In the genomic region with DNA sequence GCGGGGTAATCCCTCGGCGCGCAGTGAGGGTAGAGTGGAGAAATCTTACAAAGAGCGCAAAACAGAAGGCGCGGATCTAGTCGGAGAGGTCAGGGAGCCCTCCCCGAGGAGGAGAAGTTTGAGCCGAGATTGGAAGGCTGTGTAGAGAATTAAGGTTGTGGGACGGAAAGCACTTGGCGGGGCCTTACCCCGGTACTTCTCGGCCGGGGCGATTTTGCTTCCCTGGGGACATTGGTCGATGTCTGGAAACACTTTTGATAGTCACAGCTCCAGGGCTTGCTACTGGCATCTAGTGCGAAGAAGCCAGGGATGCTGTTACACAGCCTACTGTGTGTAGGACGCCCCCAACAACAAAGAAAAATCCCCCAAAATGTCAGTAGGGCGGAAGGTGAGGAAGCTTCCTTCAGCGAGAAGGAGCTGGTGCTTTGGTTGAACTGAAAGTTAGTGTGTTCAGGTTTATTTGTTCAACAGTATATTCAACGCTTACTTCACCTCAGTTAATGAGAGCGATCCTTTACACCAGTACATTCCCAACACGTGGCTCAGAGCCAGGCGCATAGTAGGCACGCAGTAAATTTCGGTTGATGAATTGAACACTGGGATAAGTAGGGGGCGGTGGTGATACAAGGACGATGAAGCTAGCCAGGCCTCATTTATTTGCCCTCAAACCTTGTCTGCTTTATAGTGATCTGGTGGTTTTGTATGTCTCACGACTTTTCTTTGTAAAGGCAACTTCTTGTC, we compare ENCODE assay signal across 9 cellular contexts. TPM values are rescaled to one million over a fixed set of nuclear protein-coding genes. Genes with fewer than 3 reads are reported as not detected.
DNase-seq lines count a peak whose midpoint lies in the region; ATAC-seq, FAIRE-seq and TF ChIP-seq lines count a peak whose summit lies in the region.
"Had no signal": no experiment of that assay in that cellular context is flagged by ENCODE, and none has a peak within 500 bp of the region (broad histone marks: within the 10 kb centered on the region; RNA-seq: fewer than 3 reads in every experiment).

No MANE protein-coding gene starts in this region.

- intact Hi-C loops in K562 (cut with micrococcal nuclease) = loop anchor here (2.0 to 5.0 kb wide), 3 partner anchors 66 to 373 kb away; partner anchors contain the start of genes C1orf232, PDIK1L and ZNF593

- POLR2A ChIA-PET in CD8-positive, alpha-beta memory T cell (lab: Charles Lee) = interaction anchor here (0.6 to 1.5 kb wide), 9 partner anchors 8 to 448 kb away, joined by 3 to 15 read pairs (median 3); partner anchors contain the start of genes DHDDS and PDIK1L
- POLR2A ChIA-PET in K562 (lab: Yijun Ruan, JAX) = interaction anchor here (0.6 to 6.3 kb wide), 19 partner anchors 13 to 202 kb away, joined by 3 to 53 read pairs (median 5); partner anchors contain the start of genes SH3BGRL3 and ZNF593

- peak in 2 of 5 donors; percentile 11 to 35 for DNase-seq in CD8-positive, alpha-beta memory T cell
- DNase-seq in GM20000 (ENCODE audit: low spot score) (peak; percentile 32), NCI-H345 treated with DMSO at 0.1 percent for 48 hours (lab: John Stamatoyannopoulos, UW; ENCODE audit: unreplicated experiment) (peak; percentile 10), K562 (ENCODE audit: extremely low read depth in 1 of 4, low spot score in 3 of 4) (peak; percentile 52 to 79 (median 54)), kidney epithelial cell (ENCODE audit: low read depth) (no peak), NCI-H774 (lab: John Stamatoyannopoulos, UW) (no peak), ecto neural progenitor cell (ENCODE audit: low spot score) (no peak)
- no peak for DNase-seq in stimulated activated naive B cell treated with anti-CD40 and anti-IgM and Interleukin-4, amounts not matched to agents 10 μg/mL and 1 μg/mL and 100 μg/mL, for 72 hours

- peak overlapping the region; percentile 95 to 99 (median 97) for H3K4me3 Mint-ChIP-seq in CD8-positive, alpha-beta memory T cell
- H3K4me3 Mint-ChIP-seq in stimulated activated naive B cell treated with anti-CD40 and anti-IgM and Interleukin-4, amounts not matched to agents 10 μg/mL and 1 μg/mL and 100 μg/mL, for 72 hours = peak overlapping the region; percentile 91 to 99

- TF ChIP-seq RAD21 in K562 (CRISPR knock-in tag; conservative IDR thresholded peaks at IDR 0.05 in 1 of 2, IDR thresholded peaks at IDR 0.05 in 1 of 2) = peak in 1 of 2 experiments; percentile 18; a peak in 1 of 4 replicates

- peak; percentile 52 for FAIRE-seq in K562 (lab: Jason Lieb, UNC)

- H3K4me1 Mint-ChIP-seq in CD8-positive, alpha-beta memory T cell = peaks cover 29 to 38% (median 35%) of the 10 kb centered on the region in 3 donors
- peaks cover 19 to 38% of the 10 kb centered on the region in 2 donors for H3K4me1 Mint-ChIP-seq in stimulated activated naive B cell treated with anti-CD40 and anti-IgM and Interleukin-4, amounts not matched to agents 10 μg/mL and 1 μg/mL and 100 μg/mL, for 72 hours

- H3K36me3 Mint-ChIP-seq in CD8-positive, alpha-beta memory T cell = peaks cover 0 to 8% (median 0%) of the 10 kb centered on the region in 3 donors
- H3K36me3 Mint-ChIP-seq in stimulated activated naive B cell treated with anti-CD40 and anti-IgM and Interleukin-4, amounts not matched to agents 10 μg/mL and 1 μg/mL and 100 μg/mL, for 72 hours = peaks cover 8 to 11% of the 10 kb centered on the region in 2 donors

- peak overlapping the region; percentile 98 for H3K4me2 ChIP-seq in K562 (ENCODE audit: insufficient read depth, low read length)

- H3K27me3 Mint-ChIP-seq in CD8-positive, alpha-beta memory T cell = peaks cover 0 to 5% of the 10 kb centered on the region in 2 donors
- no peaks in the 10 kb centered on the region for H3K27me3 Mint-ChIP-seq in stimulated activated naive B cell treated with anti-CD40 and anti-IgM and Interleukin-4, amounts not matched to agents 10 μg/mL and 1 μg/mL and 100 μg/mL, for 72 hours

- H3K4me3 ChIP-seq in CD8-positive, alpha-beta memory T cell (ENCODE audit: low read length) = peak overlapping the region; percentile 96
- H3K4me3 ChIP-seq in K562 = peak overlapping the region; percentile 76
- H3K4me3 ChIP-seq in kidney epithelial cell (ENCODE audit: low read depth, low read length) = peak overlapping the region; percentile 95

- peaks cover 2% of the 10 kb centered on the region for H3K36me3 ChIP-seq in CD8-positive, alpha-beta memory T cell (ENCODE audit: insufficient read depth, low read length)
- peaks cover 28% of the 10 kb centered on the region for H3K36me3 ChIP-seq in K562 (ENCODE audit: control insufficient read depth, insufficient read depth, low read length)
- H3K36me3 ChIP-seq in kidney epithelial cell (ENCODE audit: control insufficient read depth, insufficient read depth, low read length) = no peaks in the 10 kb centered on the region

- H3K9ac ChIP-seq in K562 (ENCODE audit: insufficient read depth in 1 of 2, low read depth in 2 of 2, low read length in 2 of 2) = peak overlapping the region; percentile 91 to 99

- CTCF ChIA-PET in CD8-positive, alpha-beta memory T cell (lab: Charles Lee) = interaction anchor here (0.7 to 5.9 kb wide), 49 partner anchors 9 to 266 kb away, joined by 3 to 87 read pairs (median 5); partner anchors contain the start of genes C1orf232, CD52, CNKSR1 and DHDDS
- CTCF ChIA-PET in K562 (lab: Yijun Ruan, JAX; ENCODE audit: low intra/inter-chr PET ratio) = interaction anchor here (0.7 to 1.3 kb wide), 4 partner anchors 45 to 70 kb away, joined by 3 to 4 read pairs (median 3); partner anchors contain the start of gene ZNF593

- peak; percentile 22; the same call in 1 of the 2 replicates for TF ChIP-seq EP300 in K562 (IDR thresholded peaks at IDR 0.05; ENCODE audit: low read length)

- WGBS in K562 (ENCODE audit: insufficient coverage, low coverage, missing lambda C conversion rate) = 0% methylated on average over 30 of the region's 30 CpGs

- H3K4me1 ChIP-seq in CD8-positive, alpha-beta memory T cell (ENCODE audit: insufficient read depth, low read length) = peaks cover 29% of the 10 kb centered on the region
- peaks cover 12 to 22% of the 10 kb centered on the region in 2 experiments; a peak in 4 of 5 replicates for H3K4me1 ChIP-seq in K562 (replicated peaks in 1 of 2; ENCODE audit: control insufficient read depth in 2 of 2, insufficient read depth in 2 of 2, low read length in 2 of 2)

- peak overlapping the region; percentile 91 to 98 (median 96) for H3K27ac Mint-ChIP-seq in CD8-positive, alpha-beta memory T cell
- peak overlapping the region; percentile 97 for H3K27ac Mint-ChIP-seq in stimulated activated naive B cell treated with anti-CD40 and anti-IgM and Interleukin-4, amounts not matched to agents 10 μg/mL and 1 μg/mL and 100 μg/mL, for 72 hours

- H3K9me3 Mint-ChIP-seq in CD8-positive, alpha-beta memory T cell = no peaks in the 10 kb centered on the region
- no peaks in the 10 kb centered on the region for H3K9me3 Mint-ChIP-seq in stimulated activated naive B cell treated with anti-CD40 and anti-IgM and Interleukin-4, amounts not matched to agents 10 μg/mL and 1 μg/mL and 100 μg/mL, for 72 hours

- no peaks in the 10 kb centered on the region for H3K9me3 ChIP-seq in CD8-positive, alpha-beta memory T cell (ENCODE audit: low read length)
- no peaks in the 10 kb centered on the region for H3K9me3 ChIP-seq in K562 (replicated peaks; ENCODE audit: control insufficient read depth, insufficient read depth, low read depth, low read length)

- H3K9me1 ChIP-seq in K562 (ENCODE audit: control insufficient read depth, insufficient read depth, low read length) = no peaks in the 10 kb centered on the region

- in situ Hi-C loops in K562 (cut with MboI) = no loop called here

- H2AFZ ChIP-seq in K562 (ENCODE audit: low read depth, low read length) = peak overlapping the region; percentile 92

- TF ChIP-seq CTCF in GM20000 (IDR thresholded peaks at IDR 0.05; ENCODE audit: extremely low read depth, missing control alignments) (no peak), K562 (IDR thresholded peaks at IDR 0.05 in 2 of 3, conservative IDR thresholded peaks at IDR 0.05 in 1 of 3; ENCODE audit: insufficient read depth in 2 of 3, low read depth in 1 of 3, low read length in 3 of 3) (peak; percentile 21 to 45 (median 31); a peak in 3 of 6 replicates), kidney epithelial cell (IDR thresholded peaks at IDR 0.05; ENCODE audit: insufficient read depth, low read length, poor library complexity, severe bottlenecking) (peak; percentile 22)

- no TSS peak for BruUV-seq in K562 (replicated peaks; lab: Mats Ljungman, UMichigan)

- ATAC-seq in K562 = peak; percentile 37
- ATAC-seq in stimulated activated naive B cell treated with anti-CD40 and anti-IgM and Interleukin-4, amounts not matched to agents 10 μg/mL and 1 μg/mL and 100 μg/mL, for 72 hours (replicated peaks) = no peak

- H3K27ac ChIP-seq in CD8-positive, alpha-beta memory T cell (ENCODE audit: low read depth, low read length) = peak overlapping the region; percentile 89
- peak overlapping the region; percentile 89 for H3K27ac ChIP-seq in K562 (ENCODE audit: extremely low read depth, low read depth, low read length)

- TF ChIP-seq POLR2A in K562 (conservative IDR thresholded peaks at IDR 0.05) = no peak; the same call in 1 of the 2 replicates

- H3K27me3 ChIP-seq in CD8-positive, alpha-beta memory T cell (ENCODE audit: insufficient read depth, low read length, poor library complexity, severe bottlenecking) = no peaks in the 10 kb centered on the region
- H3K27me3 ChIP-seq in K562 (ENCODE audit: control insufficient read depth in 2 of 2, insufficient read depth in 2 of 2, low read length in 2 of 2) = no peaks in the 10 kb centered on the region
- no peaks in the 10 kb centered on the region for H3K27me3 ChIP-seq in kidney epithelial cell (ENCODE audit: control insufficient read depth, insufficient read depth, low read length)

- H3K79me2 ChIP-seq in K562 (ENCODE audit: control insufficient read depth, insufficient read depth, low read length) = peaks cover 62% of the 10 kb centered on the region

- peaks cover 23% of the 10 kb centered on the region; the same call in 1 of the 2 replicates for H4K20me1 ChIP-seq in K562 (replicated peaks; ENCODE audit: control insufficient read depth, insufficient read depth, low read length)

RNA-seq across cellular contexts. Expression of gene CEP85, which starts 0.8 kb away (rescaled TPM):
- 10 to 100 TPM; 28.8 to 29.7 TPM for total RNA-seq in CD8-positive, alpha-beta memory T cell
- polyA plus RNA-seq in CD8-positive, alpha-beta memory T cell = 7.7 TPM
- total RNA-seq in K562 (2011; cell fraction: chromatin; rRNA removed; ENCODE audit: low replicate concordance) = 303 and 318 TPM in 2 replicates
- 171 and 180 TPM in 2 replicates for total RNA-seq in K562 (2011; cell fraction: nucleolus; rRNA removed)
- total RNA-seq in K562 (2011; cell fraction: nucleoplasm; rRNA removed) = 221 and 317 TPM in 2 replicates
- total RNA-seq in K562 (2014; rRNA removed) (75.9 and 77.9 TPM in 2 replicates), K562 (2014; rRNA removed; fragmentation: Illumina TruSeq; extraction: Trizol) (89.6 and 92.6 TPM in 2 replicates), K562 (2015; rRNA removed; fragmentation: Illumina TruSeq; extraction: Trizol) (85.3 and 88.7 TPM in 2 replicates), K562 (2021) (80.2 and 84.8 TPM in 2 replicates), kidney epithelial cell (7.5 and 9.7 TPM in 2 replicates)
- polyA plus RNA-seq in K562 (2011; rRNA removed) (140 and 167 TPM in 2 replicates), K562 (2014; fragmentation: Illumina TruSeq; extraction: Trizol) (102 and 107 TPM in 2 replicates), K562 (2014; fragmentation: Nextera tagmentation; extraction: Ambion mirVana) (100 to 1,000 TPM in 1 of 2 experiments, 10 to 100 TPM in 1; 42.1 to 107 TPM), K562 (2014; rRNA removed) (97.5 and 114 TPM in 2 replicates)
- polyA plus RNA-seq in K562 (2011; cell fraction: cytosol; rRNA removed) = 105 and 143 TPM in 2 replicates
- 433 and 499 TPM in 2 replicates for polyA plus RNA-seq in K562 (2011; cell fraction: nucleus; rRNA removed)
- polyA plus RNA-seq in K562 (2012) = 59.3 and 74.9 TPM in 2 replicates
- 123 and 147 TPM in 2 replicates for polyA minus RNA-seq in K562 (2011; rRNA and poly(A)+ RNA removed)
- polyA minus RNA-seq in K562 (2011; cell fraction: cytosol; rRNA and poly(A)+ RNA removed) = 48.4 and 50.9 TPM in 2 replicates
- 106 and 172 TPM in 2 replicates for polyA minus RNA-seq in K562 (2011; cell fraction: nucleus; rRNA and poly(A)+ RNA removed)

RNA-seq across cellular contexts. Expression of gene CATSPER4, which starts 44.4 kb away (rescaled TPM):
- total RNA-seq in CD8-positive, alpha-beta memory T cell = not detected
- polyA plus RNA-seq in CD8-positive, alpha-beta memory T cell = not detected
- not detected in 2 replicates for total RNA-seq in K562 (2011; cell fraction: chromatin; rRNA removed; ENCODE audit: low replicate concordance)
- total RNA-seq in K562 (2011; cell fraction: nucleolus; rRNA removed) = not detected in 2 replicates
- not detected in 2 replicates for total RNA-seq in K562 (2011; cell fraction: nucleoplasm; rRNA removed)
- total RNA-seq in K562 (2014; rRNA removed) (0.08 TPM in 1 of 2 replicates, not detected in the other), K562 (2014; rRNA removed; fragmentation: Illumina TruSeq; extraction: Trizol) (not detected in 2 replicates), K562 (2015; rRNA removed; fragmentation: Illumina TruSeq; extraction: Trizol) (not detected in 2 replicates), K562 (2021) (0.13 TPM in 1 of 2 replicates, not detected in the other), kidney epithelial cell (0.04 TPM in 1 of 2 replicates, not detected in the other)
- polyA plus RNA-seq in K562 (2011; rRNA removed) (0.05 TPM in 1 of 2 replicates, not detected in the other), K562 (2014; fragmentation: Illumina TruSeq; extraction: Trizol) (not detected in 2 replicates), K562 (2014; fragmentation: Nextera tagmentation; extraction: Ambion mirVana) (under 1 TPM in 1 of 2 experiments, not detected in 1; 0.04 TPM), K562 (2014; rRNA removed) (0.35 TPM in 1 of 2 replicates, not detected in the other)
- 0.04 TPM in 1 of 2 replicates, not detected in the other for polyA plus RNA-seq in K562 (2011; cell fraction: cytosol; rRNA removed)
- 0.10 and 0.13 TPM in 2 replicates for polyA plus RNA-seq in K562 (2011; cell fraction: nucleus; rRNA removed)
- 0.05 TPM in 1 of 2 replicates, not detected in the other for polyA plus RNA-seq in K562 (2012)
- polyA minus RNA-seq in K562 (2011; rRNA and poly(A)+ RNA removed) = not detected in 2 replicates
- not detected in 2 replicates for polyA minus RNA-seq in K562 (2011; cell fraction: cytosol; rRNA and poly(A)+ RNA removed)
- 0.27 TPM in 1 of 2 replicates, not detected in the other for polyA minus RNA-seq in K562 (2011; cell fraction: nucleus; rRNA and poly(A)+ RNA removed)
- total RNA-seq: activated CD8-positive, alpha-beta memory T cell treated with anti-CD3 and anti-CD28 coated beads for 36 hours had no signal

RNA-seq across cellular contexts. Expression of gene SH3BGRL3, which starts 45.1 kb away (rescaled TPM):
- 100 to 1,000 TPM; 447 to 472 TPM for total RNA-seq in CD8-positive, alpha-beta memory T cell
- 1,786 TPM for polyA plus RNA-seq in CD8-positive, alpha-beta memory T cell
- 38.1 and 86.2 TPM in 2 replicates for total RNA-seq in K562 (2011; cell fraction: chromatin; rRNA removed; ENCODE audit: low replicate concordance)
- 46.2 and 57.2 TPM in 2 replicates for total RNA-seq in K562 (2011; cell fraction: nucleolus; rRNA removed)
- 65.8 and 101 TPM in 2 replicates for total RNA-seq in K562 (2011; cell fraction: nucleoplasm; rRNA removed)
- total RNA-seq in K562 (2014; rRNA removed) (32.9 and 60.5 TPM in 2 replicates), K562 (2014; rRNA removed; fragmentation: Illumina TruSeq; extraction: Trizol) (29.8 and 30.3 TPM in 2 replicates), K562 (2015; rRNA removed; fragmentation: Illumina TruSeq; extraction: Trizol) (54.2 and 55.0 TPM in 2 replicates), K562 (2021) (96.2 and 110 TPM in 2 replicates), kidney epithelial cell (113 and 133 TPM in 2 replicates)
- polyA plus RNA-seq in K562 (2011; rRNA removed) (50.3 and 83.3 TPM in 2 replicates), K562 (2014; fragmentation: Illumina TruSeq; extraction: Trizol) (140 and 152 TPM in 2 replicates), K562 (2014; fragmentation: Nextera tagmentation; extraction: Ambion mirVana) (100 to 1,000 TPM; 106 to 137 TPM), K562 (2014; rRNA removed) (31.1 and 33.8 TPM in 2 replicates)
- 116 and 139 TPM in 2 replicates for polyA plus RNA-seq in K562 (2011; cell fraction: cytosol; rRNA removed)
- polyA plus RNA-seq in K562 (2011; cell fraction: nucleus; rRNA removed) = 74.3 and 96.2 TPM in 2 replicates
- polyA plus RNA-seq in K562 (2012) = 175 and 179 TPM in 2 replicates
- polyA minus RNA-seq in K562 (2011; rRNA and poly(A)+ RNA removed) = 79.6 and 89.0 TPM in 2 replicates
- 86.5 and 93.9 TPM in 2 replicates for polyA minus RNA-seq in K562 (2011; cell fraction: cytosol; rRNA and poly(A)+ RNA removed)
- polyA minus RNA-seq in K562 (2011; cell fraction: nucleus; rRNA and poly(A)+ RNA removed) = 34.3 and 44.0 TPM in 2 replicates

RNA-seq across cellular contexts. Expression of gene CNKSR1, which starts 57.5 kb away (rescaled TPM):
- total RNA-seq in CD8-positive, alpha-beta memory T cell = under 1 TPM; 0.37 to 0.86 TPM
- polyA plus RNA-seq in CD8-positive, alpha-beta memory T cell = not detected
- 12.4 and 22.9 TPM in 2 replicates for total RNA-seq in K562 (2011; cell fraction: chromatin; rRNA removed; ENCODE audit: low replicate concordance)
- 7.5 and 12.7 TPM in 2 replicates for total RNA-seq in K562 (2011; cell fraction: nucleolus; rRNA removed)
- 6.0 and 9.3 TPM in 2 replicates for total RNA-seq in K562 (2011; cell fraction: nucleoplasm; rRNA removed)
- total RNA-seq in K562 (2014; rRNA removed) (1.1 and 2.4 TPM in 2 replicates), K562 (2014; rRNA removed; fragmentation: Illumina TruSeq; extraction: Trizol) (0.73 and 0.80 TPM in 2 replicates), K562 (2015; rRNA removed; fragmentation: Illumina TruSeq; extraction: Trizol) (1.8 and 2.4 TPM in 2 replicates), K562 (2021) (1.6 and 2.0 TPM in 2 replicates), kidney epithelial cell (15.2 and 16.8 TPM in 2 replicates)
- polyA plus RNA-seq in K562 (2011; rRNA removed) (0.91 and 0.93 TPM in 2 replicates), K562 (2014; fragmentation: Illumina TruSeq; extraction: Trizol) (2.0 and 2.2 TPM in 2 replicates), K562 (2014; fragmentation: Nextera tagmentation; extraction: Ambion mirVana) (under 1 TPM; 0.03 to 0.10 TPM), K562 (2014; rRNA removed) (2.0 and 2.8 TPM in 2 replicates)
- polyA plus RNA-seq in K562 (2011; cell fraction: cytosol; rRNA removed) = 1.3 and 2.6 TPM in 2 replicates
- 4.0 and 6.5 TPM in 2 replicates for polyA plus RNA-seq in K562 (2011; cell fraction: nucleus; rRNA removed)
- 2.1 and 3.1 TPM in 2 replicates for polyA plus RNA-seq in K562 (2012)
- 0.45 and 0.56 TPM in 2 replicates for polyA minus RNA-seq in K562 (2011; rRNA and poly(A)+ RNA removed)
- 1.2 and 2.7 TPM in 2 replicates for polyA minus RNA-seq in K562 (2011; cell fraction: cytosol; rRNA and poly(A)+ RNA removed)
- polyA minus RNA-seq in K562 (2011; cell fraction: nucleus; rRNA and poly(A)+ RNA removed) = 0.94 and 1.8 TPM in 2 replicates

Comparison
In these comparisons a context has a peak if more than half of its experiments do, and no peak if none do; other contexts are left out.
1. DNase-seq: peak in GM20000 (single experiment), NCI-H345 treated with DMSO at 0.1 percent for 48 hours (single experiment) and K562 (4 of 4); none in kidney epithelial cell (single experiment), stimulated activated naive B cell treated with anti-CD40 and anti-IgM and Interleukin-4, amounts not matched to agents 10 μg/mL and 1 μg/mL and 100 μg/mL, for 72 hours (single experiment), NCI-H774 (single experiment) and ecto neural progenitor cell (single experiment).
2. Peak in every context shown above with its lines, with median percentiles within 50 percentile points of each other: H3K4me3 ChIP-seq.